ENCODE assay signal across 29 cellular contexts in the genomic region with DNA sequence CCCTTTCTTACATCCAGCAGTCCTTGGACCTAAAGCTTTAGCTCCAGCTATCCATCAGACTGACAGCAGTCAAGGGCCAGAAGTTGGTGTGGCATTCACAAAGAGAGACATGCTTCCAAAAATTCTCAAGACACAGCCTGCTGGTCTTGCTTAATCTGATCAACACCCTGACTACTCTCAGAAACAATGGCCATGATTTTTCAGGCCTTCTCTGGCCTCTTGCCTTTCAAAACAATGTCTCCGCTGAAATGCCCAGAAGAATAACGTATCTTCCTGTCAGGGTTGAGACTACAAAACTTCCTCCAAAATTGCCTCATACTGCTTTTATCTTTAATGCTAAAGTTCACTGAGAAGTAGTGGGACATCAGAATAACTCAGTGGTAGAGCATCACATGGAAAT.
"Had no signal": no experiment of that assay in that cellular context is flagged by ENCODE, and none has a peak within 500 bp of the region (broad histone marks: within the 10 kb centered on the region; RNA-seq: fewer than 3 reads in every experiment).

No MANE protein-coding gene starts in this region.

- H3K4me1 ChIP-seq: adrenal gland, body of pancreas, esophagus muscularis mucosa, gastroesophageal sphincter had no signal

- H3K27ac Mint-ChIP-seq: activated CD4-positive, alpha-beta memory T cell treated with anti-CD3 and anti-CD28 coated beads for 36 hours; activated CD4-positive, alpha-beta T cell treated with anti-CD3 and anti-CD28 coated beads for 36 hours; activated CD4-positive, alpha-beta T cell treated with anti-CD3 and anti-CD28 coated beads, Interleukin-2, amount 10 ng/mL, durations not matched to agents 24 days and 14 days; activated CD8-positive, alpha-beta memory T cell treated with anti-CD3 and anti-CD28 coated beads, Interleukin-2, amount 10 ng/mL, durations not matched to agents 7 days and 5 days; activated CD8-positive, alpha-beta T cell treated with anti-CD3 and anti-CD28 coated beads, Interleukin-2, amount 10 ng/mL, durations not matched to agents 7 days and 5 days; activated naive CD8-positive, alpha-beta T cell treated with anti-CD3 and anti-CD28 coated beads for 36 hours; activated naive CD8-positive, alpha-beta T cell treated with anti-CD3 and anti-CD28 coated beads, Interleukin-2, amount 50 U/mL, for 24 hours; activated T-cell treated with anti-CD3 and anti-CD28 coated beads, Interleukin-2, amount 50 U/mL, for 72 hours; dendritic cell treated with granulocyte-macrophage colony-stimulating factor and Interleukin-4, amounts not matched to agents 40 ng/mL and 50 ng/mL, for 4 days had no signal

- DNase-seq: activated CD4-positive, alpha-beta memory T cell treated with anti-CD3 and anti-CD28 coated beads for 36 hours; activated CD4-positive, alpha-beta T cell treated with anti-CD3 and anti-CD28 coated beads for 36 hours; activated CD4-positive, alpha-beta T cell treated with anti-CD3 and anti-CD28 coated beads, Interleukin-2, amount 10 ng/mL, durations not matched to agents 24 days and 14 days; activated CD4-positive, CD25-positive, alpha-beta regulatory T cell; activated CD4-positive, CD25-positive, alpha-beta regulatory T cell treated with anti-CD3 and anti-CD28 coated beads, Interleukin-2, amount 50 U/mL, for 72 hours; activated CD8-positive, alpha-beta memory T cell treated with anti-CD3 and anti-CD28 coated beads, Interleukin-2, amount 10 ng/mL, durations not matched to agents 7 days and 5 days; activated CD8-positive, alpha-beta memory T cell treated with anti-CD3 and anti-CD28 coated beads, Interleukin-2, amount 50 U/mL, for 4 hours; activated CD8-positive, alpha-beta T cell treated with anti-CD3 and anti-CD28 coated beads, Interleukin-2, amount 10 ng/mL, durations not matched to agents 7 days and 5 days; activated gamma-delta T cell treated with Interleukin-2 at 50 U/mL for 16 hours; activated naive CD4-positive, alpha-beta T cell treated with anti-CD3 and anti-CD28 coated beads, Interleukin-2, amount 50 U/mL, for 16 hours; activated naive CD4-positive, alpha-beta T cell treated with Interleukin-2 at 50 U/mL for 16 hours; activated naive CD8-positive, alpha-beta T cell treated with anti-CD3 and anti-CD28 coated beads for 36 hours; activated naive CD8-positive, alpha-beta T cell treated with anti-CD3 and anti-CD28 coated beads, Interleukin-2, amount 50 U/mL, for 24 hours; activated T-cell treated with anti-CD3 and anti-CD28 coated beads, Interleukin-2, amount 50 U/mL, for 1 hour; activated T-cell treated with anti-CD3 and anti-CD28 coated beads, Interleukin-2, amount 50 U/mL, for 72 hours; adrenal gland; amygdala; aorta; body of pancreas; dorsolateral prefrontal cortex; effector memory CD4-positive, alpha-beta T cell; erythroblast; foreskin melanocyte; T-helper 2 cell had no signal

- H3K4me3 ChIP-seq: adrenal gland, body of pancreas, coronary artery, dorsolateral prefrontal cortex, esophagus muscularis mucosa, gastroesophageal sphincter had no signal

- H3K9me3 ChIP-seq: body of pancreas had no signal

- H3K4me1 Mint-ChIP-seq: activated CD4-positive, alpha-beta T cell treated with anti-CD3 and anti-CD28 coated beads for 36 hours; activated CD4-positive, alpha-beta T cell treated with anti-CD3 and anti-CD28 coated beads, Interleukin-2, amount 10 ng/mL, durations not matched to agents 24 days and 14 days; activated CD8-positive, alpha-beta memory T cell treated with anti-CD3 and anti-CD28 coated beads, Interleukin-2, amount 10 ng/mL, durations not matched to agents 7 days and 5 days; activated naive CD8-positive, alpha-beta T cell treated with anti-CD3 and anti-CD28 coated beads for 36 hours; activated naive CD8-positive, alpha-beta T cell treated with anti-CD3 and anti-CD28 coated beads, Interleukin-2, amount 50 U/mL, for 24 hours; central memory CD8-positive, alpha-beta T cell had no signal

- ATAC-seq: activated CD4-positive, alpha-beta T cell treated with anti-CD3 and anti-CD28 coated beads for 36 hours; activated CD8-positive, alpha-beta memory T cell treated with anti-CD3 and anti-CD28 coated beads, Interleukin-2, amount 10 ng/mL, durations not matched to agents 7 days and 5 days; activated CD8-positive, alpha-beta T cell treated with anti-CD3 and anti-CD28 coated beads, Interleukin-2, amount 10 ng/mL, durations not matched to agents 7 days and 5 days; activated naive CD8-positive, alpha-beta T cell treated with anti-CD3 and anti-CD28 coated beads, Interleukin-2, amount 50 U/mL, for 24 hours; activated T-cell treated with anti-CD3 and anti-CD28 coated beads, Interleukin-2, amount 50 U/mL, for 72 hours; body of pancreas; gastroesophageal sphincter had no signal

- H3K27me3 Mint-ChIP-seq: activated CD4-positive, alpha-beta memory T cell treated with anti-CD3 and anti-CD28 coated beads for 36 hours; activated CD4-positive, alpha-beta T cell treated with anti-CD3 and anti-CD28 coated beads for 36 hours; activated CD4-positive, alpha-beta T cell treated with anti-CD3 and anti-CD28 coated beads, Interleukin-2, amount 10 ng/mL, durations not matched to agents 24 days and 14 days; activated CD8-positive, alpha-beta memory T cell treated with anti-CD3 and anti-CD28 coated beads, Interleukin-2, amount 10 ng/mL, durations not matched to agents 7 days and 5 days; activated naive CD8-positive, alpha-beta T cell treated with anti-CD3 and anti-CD28 coated beads for 36 hours; activated naive CD8-positive, alpha-beta T cell treated with anti-CD3 and anti-CD28 coated beads, Interleukin-2, amount 50 U/mL, for 24 hours; central memory CD8-positive, alpha-beta T cell; dendritic cell treated with granulocyte-macrophage colony-stimulating factor and Interleukin-4, amounts not matched to agents 40 ng/mL and 50 ng/mL, for 4 days had no signal

- H3K27ac ChIP-seq: adrenal gland, body of pancreas, coronary artery, dorsolateral prefrontal cortex, esophagus muscularis mucosa, gastroesophageal sphincter had no signal

- H3K4me3 Mint-ChIP-seq: activated CD4-positive, alpha-beta memory T cell treated with anti-CD3 and anti-CD28 coated beads for 36 hours; activated CD4-positive, alpha-beta T cell treated with anti-CD3 and anti-CD28 coated beads for 36 hours; activated CD4-positive, alpha-beta T cell treated with anti-CD3 and anti-CD28 coated beads, Interleukin-2, amount 10 ng/mL, durations not matched to agents 24 days and 14 days; activated CD8-positive, alpha-beta memory T cell treated with anti-CD3 and anti-CD28 coated beads, Interleukin-2, amount 10 ng/mL, durations not matched to agents 7 days and 5 days; activated CD8-positive, alpha-beta T cell treated with anti-CD3 and anti-CD28 coated beads, Interleukin-2, amount 10 ng/mL, durations not matched to agents 7 days and 5 days; activated naive CD8-positive, alpha-beta T cell treated with anti-CD3 and anti-CD28 coated beads for 36 hours; activated naive CD8-positive, alpha-beta T cell treated with anti-CD3 and anti-CD28 coated beads, Interleukin-2, amount 50 U/mL, for 24 hours; activated T-cell treated with anti-CD3 and anti-CD28 coated beads, Interleukin-2, amount 50 U/mL, for 72 hours; central memory CD8-positive, alpha-beta T cell; dendritic cell treated with granulocyte-macrophage colony-stimulating factor and Interleukin-4, amounts not matched to agents 40 ng/mL and 50 ng/mL, for 4 days had no signal

- H3K36me3 Mint-ChIP-seq: activated CD8-positive, alpha-beta memory T cell treated with anti-CD3 and anti-CD28 coated beads, Interleukin-2, amount 10 ng/mL, durations not matched to agents 7 days and 5 days had no signal

- H3K27me3 ChIP-seq: adrenal gland, body of pancreas, dorsolateral prefrontal cortex, esophagus muscularis mucosa, gastroesophageal sphincter had no signal

- H3K36me3 ChIP-seq: adrenal gland, esophagus muscularis mucosa, gastroesophageal sphincter had no signal

- H3K9me3 Mint-ChIP-seq: activated CD4-positive, alpha-beta T cell treated with anti-CD3 and anti-CD28 coated beads, Interleukin-2, amount 10 ng/mL, durations not matched to agents 24 days and 14 days; dendritic cell treated with granulocyte-macrophage colony-stimulating factor and Interleukin-4, amounts not matched to agents 40 ng/mL and 50 ng/mL, for 4 days had no signal
